Comparison of ENCODE assay signal across 23 cellular contexts in genomic region chr4:1240721-1241465, GRCh38. TPM values are rescaled to one million over a fixed set of nuclear protein-coding genes. Genes with fewer than 3 reads are reported as not detected.
DNase-seq lines count a peak whose midpoint lies in the region; ATAC-seq and TF ChIP-seq lines count a peak whose summit lies in the region.
"Had no signal": no experiment of that assay in that cellular context is flagged by ENCODE, and none has a peak within 500 bp of the region (broad histone marks: within the 10 kb centered on the region; RNA-seq: fewer than 3 reads in every experiment).

No MANE protein-coding gene starts in this region.

- no peaks in the 10 kb centered on the region for H3K27me3 Mint-ChIP-seq in activated naive CD8-positive, alpha-beta T cell treated with anti-CD3 and anti-CD28 coated beads, Interleukin-2, amount 10 ng/mL, durations not matched to agents 7 days and 5 days
- no peaks in the 10 kb centered on the region for H3K27me3 Mint-ChIP-seq in activated naive CD8-positive, alpha-beta T cell treated with anti-CD3 and anti-CD28 coated beads, Interleukin-2, amount 50 U/mL, for 24 hours
- H3K27me3 Mint-ChIP-seq: CD4-positive, alpha-beta memory T cell; naive B cell; progenitor cell of endocrine pancreas; T-cell had no signal

- no peak overlapping the region for H3K4me3 Mint-ChIP-seq in activated naive CD8-positive, alpha-beta T cell treated with anti-CD3 and anti-CD28 coated beads, Interleukin-2, amount 10 ng/mL, durations not matched to agents 7 days and 5 days
- no peak overlapping the region for H3K4me3 Mint-ChIP-seq in activated naive CD8-positive, alpha-beta T cell treated with anti-CD3 and anti-CD28 coated beads, Interleukin-2, amount 50 U/mL, for 24 hours
- H3K4me3 Mint-ChIP-seq: activated T-cell treated with anti-CD3 and anti-CD28 coated beads, Interleukin-2, amount 50 U/mL, for 72 hours; CD4-positive, alpha-beta memory T cell; stimulated activated effector memory CD8-positive, alpha-beta T cell treated with anti-CD3 and anti-CD28 coated beads, Interleukin-12 subunit alpha, Interleukin-12 subunit beta, amount 100 ng/mL, for 72 hours; T-cell had no signal

- H3K4me3 ChIP-seq in endocrine pancreas (ENCODE audit: control insufficient read depth, insufficient read depth, low read length), result no peak overlapping the region
- H3K4me3 ChIP-seq in mucosa of descending colon, result no peak overlapping the region
- no peak overlapping the region for H3K4me3 ChIP-seq in upper lobe of right lung
- H3K4me3 ChIP-seq: esophagus muscularis mucosa had no signal

- peaks cover 10% of the 10 kb centered on the region for H3K36me3 Mint-ChIP-seq in activated naive CD8-positive, alpha-beta T cell treated with anti-CD3 and anti-CD28 coated beads, Interleukin-2, amount 10 ng/mL, durations not matched to agents 7 days and 5 days
- H3K36me3 Mint-ChIP-seq in activated naive CD8-positive, alpha-beta T cell treated with anti-CD3 and anti-CD28 coated beads, Interleukin-2, amount 50 U/mL, for 24 hours (ENCODE audit: low read depth), result peaks cover 11% of the 10 kb centered on the region
- H3K36me3 Mint-ChIP-seq: naive B cell had no signal

- H3K27ac ChIP-seq in upper lobe of right lung, result no peak overlapping the region
- H3K27ac ChIP-seq: esophagus muscularis mucosa, HL-60 had no signal

- no peak overlapping the region for H3K27ac Mint-ChIP-seq in activated naive CD8-positive, alpha-beta T cell treated with anti-CD3 and anti-CD28 coated beads, Interleukin-2, amount 10 ng/mL, durations not matched to agents 7 days and 5 days
- no peak overlapping the region for H3K27ac Mint-ChIP-seq in activated naive CD8-positive, alpha-beta T cell treated with anti-CD3 and anti-CD28 coated beads, Interleukin-2, amount 50 U/mL, for 24 hours
- H3K27ac Mint-ChIP-seq: activated T-cell treated with anti-CD3 and anti-CD28 coated beads, Interleukin-2, amount 50 U/mL, for 72 hours; progenitor cell of endocrine pancreas; stimulated activated effector memory CD8-positive, alpha-beta T cell treated with anti-CD3 and anti-CD28 coated beads, Interleukin-12 subunit alpha, Interleukin-12 subunit beta, amount 100 ng/mL, for 72 hours; T-cell had no signal

- POLR2A ChIA-PET in activated naive CD8-positive, alpha-beta T cell treated with anti-CD3 and anti-CD28 coated beads, Interleukin-2, amount 10 ng/mL, durations not matched to agents 7 days and 5 days (lab: Charles Lee), result no interaction called here

- peak; percentile 31 for DNase-seq in activated naive CD8-positive, alpha-beta T cell treated with anti-CD3 and anti-CD28 coated beads, Interleukin-2, amount 10 ng/mL, durations not matched to agents 7 days and 5 days
- no peak for DNase-seq in activated naive CD8-positive, alpha-beta T cell treated with anti-CD3 and anti-CD28 coated beads, Interleukin-2, amount 50 U/mL, for 24 hours
- DNase-seq in mucosa of descending colon (peak in 2 of 3 donors; percentile 22 to 55), upper lobe of right lung (peak; percentile 60), NCI-H1694 (lab: John Stamatoyannopoulos, UW) (no peak)
- no peak for DNase-seq in activated CD4-positive, alpha-beta T cell treated with anti-CD3 and anti-CD28 coated beads for 48 hours
- DNase-seq: ACHN; activated CD4-positive, alpha-beta T cell treated with anti-CD3 and anti-CD28 coated beads, Interleukin-2, amount 50 U/mL, for 48 hours; activated T-cell treated with anti-CD3 and anti-CD28 coated beads, Interleukin-2, amount 50 U/mL, for 72 hours; CD4-positive, alpha-beta memory T cell; DMS79 treated with DMSO at 0.1 percent for 48 hours; mammary epithelial cell; naive B cell; NCI-H1930; NCI-H446 treated with DMSO at 0.1 percent for 48 hours; NK-92 treated with Interleukin-12 subunit alpha and Interleukin-12 subunit beta, amount 100 ng/mL, for 24 hours; T-cell had no signal

- no peak for ATAC-seq in activated naive CD8-positive, alpha-beta T cell treated with anti-CD3 and anti-CD28 coated beads, Interleukin-2, amount 10 ng/mL, durations not matched to agents 7 days and 5 days (ENCODE audit: low read depth)
- ATAC-seq in activated naive CD8-positive, alpha-beta T cell treated with anti-CD3 and anti-CD28 coated beads, Interleukin-2, amount 50 U/mL, for 24 hours, result no peak
- ATAC-seq in mucosa of descending colon (no peak), upper lobe of right lung (no peak), GM21423 (IDR thresholded peaks at IDR 0.05; ENCODE audit: unreplicated experiment) (no peak)
- ATAC-seq: activated T-cell treated with anti-CD3 and anti-CD28 coated beads, Interleukin-2, amount 50 U/mL, for 72 hours; stimulated activated effector memory CD8-positive, alpha-beta T cell treated with anti-CD3 and anti-CD28 coated beads, Interleukin-12 subunit alpha, Interleukin-12 subunit beta, amount 100 ng/mL, for 72 hours; T-cell had no signal

- H3K4me1 ChIP-seq in endocrine pancreas (ENCODE audit: control insufficient read depth, insufficient read depth, low read length) (no peaks in the 10 kb centered on the region), mucosa of descending colon (ENCODE audit: low read depth) (peaks cover 41% of the 10 kb centered on the region), upper lobe of right lung (peaks cover 30% of the 10 kb centered on the region)

- H3K27me3 ChIP-seq in endocrine pancreas (ENCODE audit: control insufficient read depth, insufficient read depth, low read length) (no peaks in the 10 kb centered on the region), upper lobe of right lung (no peaks in the 10 kb centered on the region)
- H3K27me3 ChIP-seq: esophagus muscularis mucosa had no signal

- intact Hi-C loops in mucosa of descending colon (cut with DNase I, micrococcal nuclease), result no loop called here
- intact Hi-C loops in upper lobe of right lung (cut with DNase I), result loop anchor here (10.0 kb wide), 1 partner anchor 76 kb away; no protein-coding TSS in a partner anchor

- no peaks in the 10 kb centered on the region for H3K36me3 ChIP-seq in endocrine pancreas (ENCODE audit: control insufficient read depth, insufficient read depth, low read length)
- H3K36me3 ChIP-seq in mucosa of descending colon (ENCODE audit: low read depth), result no peaks in the 10 kb centered on the region
- H3K36me3 ChIP-seq in upper lobe of right lung, result peaks cover 32% of the 10 kb centered on the region

- peaks cover 8% of the 10 kb centered on the region for H3K4me1 Mint-ChIP-seq in activated naive CD8-positive, alpha-beta T cell treated with anti-CD3 and anti-CD28 coated beads, Interleukin-2, amount 10 ng/mL, durations not matched to agents 7 days and 5 days
- peaks cover 31% of the 10 kb centered on the region for H3K4me1 Mint-ChIP-seq in activated naive CD8-positive, alpha-beta T cell treated with anti-CD3 and anti-CD28 coated beads, Interleukin-2, amount 50 U/mL, for 24 hours

- no peaks in the 10 kb centered on the region for H3K9me3 Mint-ChIP-seq in activated naive CD8-positive, alpha-beta T cell treated with anti-CD3 and anti-CD28 coated beads, Interleukin-2, amount 10 ng/mL, durations not matched to agents 7 days and 5 days
- no peaks in the 10 kb centered on the region for H3K9me3 Mint-ChIP-seq in activated naive CD8-positive, alpha-beta T cell treated with anti-CD3 and anti-CD28 coated beads, Interleukin-2, amount 50 U/mL, for 24 hours
- H3K9me3 Mint-ChIP-seq: activated T-cell treated with anti-CD3 and anti-CD28 coated beads, Interleukin-2, amount 50 U/mL, for 72 hours; CD4-positive, alpha-beta memory T cell; naive B cell; stimulated activated effector memory CD8-positive, alpha-beta T cell treated with anti-CD3 and anti-CD28 coated beads, Interleukin-12 subunit alpha, Interleukin-12 subunit beta, amount 100 ng/mL, for 72 hours; T-cell had no signal

- no peaks in the 10 kb centered on the region for H3K9me3 ChIP-seq in endocrine pancreas (ENCODE audit: control insufficient read depth, low read length)
- H3K9me3 ChIP-seq in mucosa of descending colon, result no peaks in the 10 kb centered on the region
- H3K9me3 ChIP-seq in upper lobe of right lung, result no peaks in the 10 kb centered on the region
- H3K9me3 ChIP-seq: esophagus muscularis mucosa had no signal

- TF ChIP-seq CTCF in mucosa of descending colon (IDR thresholded peaks at IDR 0.05), result no peak
- TF ChIP-seq CTCF in upper lobe of right lung (IDR thresholded peaks at IDR 0.05), result no peak

- H3K9ac ChIP-seq in endocrine pancreas (ENCODE audit: control insufficient read depth, insufficient read depth, low read length), result peak overlapping the region; percentile 30

RNA-seq across cellular contexts. Expression of gene CTBP1, which starts 8.0 kb away (rescaled TPM):
- 100 to 1,000 TPM; 194 to 211 TPM for total RNA-seq in activated naive CD8-positive, alpha-beta T cell treated with anti-CD3 and anti-CD28 coated beads, Interleukin-2, amount 10 ng/mL, durations not matched to agents 7 days and 5 days
- 100 to 1,000 TPM; 151 to 188 (median 168) TPM for total RNA-seq in mucosa of descending colon
- 169 TPM for total RNA-seq in upper lobe of right lung

RNA-seq across cellular contexts. Expression of gene MAEA, which starts 48.8 kb away (rescaled TPM):
- total RNA-seq in activated naive CD8-positive, alpha-beta T cell treated with anti-CD3 and anti-CD28 coated beads, Interleukin-2, amount 10 ng/mL, durations not matched to agents 7 days and 5 days, result 10 to 100 TPM; 73.2 to 82.9 TPM
- total RNA-seq in mucosa of descending colon (100 to 1,000 TPM in 1 of 3 donors, 10 to 100 TPM in 2; 75.5 to 112 (median 98.4) TPM), upper lobe of right lung (63.2 TPM)

Comparison
In these comparisons a context has a peak if more than half of its experiments do, and no peak if none do; other contexts are left out.
1. DNase-seq: peak in activated naive CD8-positive, alpha-beta T cell treated with anti-CD3 and anti-CD28 coated beads, Interleukin-2, amount 10 ng/mL, durations not matched to agents 7 days and 5 days (single experiment), mucosa of descending colon (2 of 3) and upper lobe of right lung (single experiment); none in activated naive CD8-positive, alpha-beta T cell treated with anti-CD3 and anti-CD28 coated beads, Interleukin-2, amount 50 U/mL, for 24 hours (single experiment), activated CD4-positive, alpha-beta T cell treated with anti-CD3 and anti-CD28 coated beads for 48 hours (single experiment) and NCI-H1694 (single experiment).